Comparison of ENCODE assay signal across 20 cellular contexts in the genomic region with DNA sequence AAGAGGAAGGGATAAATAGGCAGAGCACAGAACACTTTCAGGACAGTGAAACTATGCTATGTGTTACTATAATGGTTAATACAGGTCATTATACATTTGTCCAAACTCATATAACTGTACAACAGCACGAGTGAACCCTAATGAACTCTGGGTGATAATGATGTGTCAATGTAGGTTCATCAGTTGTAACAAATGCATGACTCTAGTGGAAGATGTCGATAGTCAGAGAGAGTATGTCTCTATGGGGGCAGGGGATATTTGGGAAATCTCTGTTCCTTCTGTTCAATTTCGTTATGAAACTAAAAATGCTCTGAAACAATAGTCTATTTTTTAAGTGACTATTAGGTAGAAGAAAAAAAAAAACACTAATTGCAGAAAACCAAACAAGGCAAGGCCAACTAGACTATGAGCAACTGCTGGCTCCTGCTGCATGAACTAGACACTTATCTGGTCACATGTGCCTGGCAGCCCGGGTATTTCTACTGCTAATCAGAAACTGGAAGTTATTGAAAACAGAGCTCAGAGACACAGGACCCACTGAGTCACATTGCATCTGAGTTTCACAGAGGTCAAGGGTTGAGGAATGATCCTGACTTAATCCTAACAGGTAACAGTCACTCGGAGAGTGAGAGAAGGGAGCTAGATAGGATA.
DNase-seq lines count a peak whose midpoint lies in the region; ATAC-seq and TF ChIP-seq lines count a peak whose summit lies in the region.
"Had no signal": no experiment of that assay in that cellular context is flagged by ENCODE, and none has a peak within 500 bp of the region (broad histone marks: within the 10 kb centered on the region; RNA-seq: fewer than 3 reads in every experiment).

No MANE protein-coding gene starts in this region.

- no peaks in the 10 kb centered on the region for H4K20me1 ChIP-seq in OCI-LY3 (ENCODE audit: insufficient read depth, low read length)
- H4K20me1 ChIP-seq: BLaER1 treated with 17β-estradiol and CSF1 and Interleukin-3, amounts not matched to agents 10 nM and 100 nM had no signal

- peaks cover 25% of the 10 kb centered on the region for H3K9me3 Mint-ChIP-seq in endodermal cell
- H3K9me3 Mint-ChIP-seq: HFFc6 had no signal

- no peaks in the 10 kb centered on the region for H3K27me3 Mint-ChIP-seq in endodermal cell (ENCODE audit: insufficient read depth)

- 76 to 90% methylated on average over 5 of the region's 5 CpGs for WGBS in endodermal cell (ENCODE audit: insufficient coverage in 1 of 2, insufficient read length in 1 of 2), 2 experiments

- ATAC-seq in GM18868 (IDR thresholded peaks at IDR 0.05; ENCODE audit: unreplicated experiment): peak; percentile 49
- no peak for ATAC-seq in GM19324 (IDR thresholded peaks at IDR 0.05; ENCODE audit: low FRiP score, unreplicated experiment)

- H3K27me3 ChIP-seq in BE2C (peaks cover 4% of the 10 kb centered on the region; the same call in 1 of the 2 replicates), OCI-LY3 (ENCODE audit: low read depth, low read length) (peaks cover 17% of the 10 kb centered on the region), endodermal cell (ENCODE audit: control insufficient read depth, insufficient read depth, low read length, poor library complexity, severe bottlenecking) (no peaks in the 10 kb centered on the region)
- H3K27me3 ChIP-seq: BLaER1 treated with 17β-estradiol and CSF1 and Interleukin-3, amounts not matched to agents 10 nM and 100 nM had no signal

- H3K36me3 ChIP-seq in BE2C: no peaks in the 10 kb centered on the region
- H3K36me3 ChIP-seq in OCI-LY3 (replicated peaks; ENCODE audit: low read depth, low read length): no peaks in the 10 kb centered on the region
- no peaks in the 10 kb centered on the region for H3K36me3 ChIP-seq in endodermal cell (ENCODE audit: control insufficient read depth, insufficient read depth, low read length)
- H3K36me3 ChIP-seq: BLaER1 treated with 17β-estradiol and CSF1 and Interleukin-3, amounts not matched to agents 10 nM and 100 nM; HAP-1 had no signal

- no peak overlapping the region for H3K4me3 Mint-ChIP-seq in endodermal cell
- H3K4me3 Mint-ChIP-seq: B cell; CD14-positive monocyte; CD4-positive, alpha-beta T cell; CD8-positive, alpha-beta memory T cell; HFFc6 had no signal

- H3K9ac ChIP-seq in OCI-LY3 (ENCODE audit: low read length) (no peak overlapping the region), endodermal cell (ENCODE audit: extremely low read depth, low read length, poor library complexity, severe bottlenecking) (no peak overlapping the region)
- H3K9ac ChIP-seq: BLaER1 treated with 17β-estradiol and CSF1 and Interleukin-3, amounts not matched to agents 10 nM and 100 nM had no signal

- H3K4me1 Mint-ChIP-seq in endodermal cell: peaks cover 43% of the 10 kb centered on the region
- H3K4me1 Mint-ChIP-seq: B cell, CD14-positive monocyte had no signal

- TF ChIP-seq CTCF in BE2C (IDR thresholded peaks at IDR 0.05; ENCODE audit: low read depth, low read length) (no peak), OCI-LY3 (IDR thresholded peaks at IDR 0.05; ENCODE audit: low read depth, low read length) (no peak), endodermal cell (conservative IDR thresholded peaks at IDR 0.05) (no peak)

- DNase-seq in BE2C (no peak), endodermal cell (no peak), anterior cingulate cortex (lab: John Stamatoyannopoulos, UW) (no peak), superior temporal gyrus (ENCODE audit: extremely low spot score) (no peak), NCI-H748 (lab: John Stamatoyannopoulos, UW; ENCODE audit: unreplicated experiment) (no peak)
- DNase-seq: CD4-positive, alpha-beta T cell; CD8-positive, alpha-beta memory T cell; DMS 273 treated with DMSO at 0.1 percent for 48 hours; DMS79; EL; GDM1; GOT3; HFFc6 had no signal

- H3K79me2 ChIP-seq in OCI-LY3 (ENCODE audit: low read length): no peaks in the 10 kb centered on the region

- H2AFZ ChIP-seq in OCI-LY3 (ENCODE audit: low read depth, low read length): 0 out of 2 replicates have a peak overlapping the region, but pooled peaks have one; percentile 5

- H3K27ac ChIP-seq in OCI-LY3 (ENCODE audit: low read length) (no peak overlapping the region), endodermal cell (ENCODE audit: low read depth, low read length) (no peak overlapping the region)
- H3K27ac ChIP-seq: BLaER1 treated with 17β-estradiol and CSF1 and Interleukin-3, amounts not matched to agents 10 nM and 100 nM had no signal

- H3K27ac Mint-ChIP-seq in endodermal cell: no peak overlapping the region
- H3K27ac Mint-ChIP-seq: B cell; CD14-positive monocyte; CD4-positive, alpha-beta T cell; CD8-positive, alpha-beta memory T cell; HFFc6 had no signal

- H3K36me3 Mint-ChIP-seq in endodermal cell (ENCODE audit: low read depth): peaks cover 13% of the 10 kb centered on the region
- H3K36me3 Mint-ChIP-seq: CD14-positive monocyte; CD8-positive, alpha-beta memory T cell had no signal

- H3K4me1 ChIP-seq in BE2C (no peaks in the 10 kb centered on the region), OCI-LY3 (ENCODE audit: low read length) (0 out of 2 replicates have a peak, but pooled peaks cover 6% of the 10 kb centered on the region), endodermal cell (ENCODE audit: control insufficient read depth, insufficient read depth, low read length) (peaks cover 15% of the 10 kb centered on the region)
- H3K4me1 ChIP-seq: HAP-1 had no signal

- H3K4me2 ChIP-seq in OCI-LY3 (ENCODE audit: low read length): peak overlapping the region; percentile 26
- H3K4me2 ChIP-seq: BLaER1 treated with 17β-estradiol and CSF1 and Interleukin-3, amounts not matched to agents 10 nM and 100 nM had no signal

- H3K9me3 ChIP-seq in BE2C (no peaks in the 10 kb centered on the region), OCI-LY3 (ENCODE audit: insufficient read depth, low read length) (no peaks in the 10 kb centered on the region), endodermal cell (ENCODE audit: control insufficient read depth, low read length) (peaks cover 23% of the 10 kb centered on the region)
- H3K9me3 ChIP-seq: HAP-1 had no signal

- H3K4me3 ChIP-seq in BE2C (ENCODE audit: low read depth, low read length) (0 out of 2 replicates have a peak overlapping the region, but pooled peaks have one; percentile 9), OCI-LY3 (ENCODE audit: low read length) (no peak overlapping the region), endodermal cell (ENCODE audit: low read length) (peak overlapping the region; percentile 6)
- H3K4me3 ChIP-seq: BLaER1 treated with 17β-estradiol and CSF1 and Interleukin-3, amounts not matched to agents 10 nM and 100 nM; HAP-1 had no signal
